Comparison of ENCODE assay signal across 14 cellular contexts in the genomic region with DNA sequence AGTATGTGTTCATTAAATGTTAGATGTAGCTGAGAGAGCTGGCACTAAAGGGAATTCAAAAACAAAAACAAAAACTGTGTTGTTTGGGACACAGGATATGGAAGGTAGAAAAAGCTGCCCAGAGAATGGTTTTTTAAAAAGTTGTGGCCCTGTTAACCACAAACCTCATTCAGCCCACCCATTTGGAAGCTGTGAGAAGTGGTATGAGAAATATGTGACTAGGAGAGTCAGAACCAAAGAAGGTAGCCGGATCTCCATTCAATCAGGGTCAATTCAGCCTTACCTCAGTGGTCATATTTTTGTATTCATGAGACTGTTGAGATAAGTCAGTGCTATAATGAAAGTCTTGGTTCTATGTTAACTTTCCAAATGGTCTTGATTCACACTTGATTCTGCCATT. TPM values are rescaled to one million over a fixed set of nuclear protein-coding genes. Genes with fewer than 3 reads are reported as not detected.
DNase-seq lines count a peak whose midpoint lies in the region; ATAC-seq, FAIRE-seq and TF ChIP-seq lines count a peak whose summit lies in the region.
"Had no signal": no experiment of that assay in that cellular context is flagged by ENCODE, and none has a peak within 500 bp of the region (broad histone marks: within the 10 kb centered on the region; RNA-seq: fewer than 3 reads in every experiment).

No MANE protein-coding gene starts in this region.

- BruUV-seq in GM12878 (replicated peaks; lab: Mats Ljungman, UMichigan): no TSS peak

- DNase-seq in activated CD8-positive, alpha-beta memory T cell treated with anti-CD3 and anti-CD28 coated beads, Interleukin-2, amount 10 ng/mL, durations not matched to agents 7 days and 5 days: peak; percentile 81
- DNase-seq in activated CD8-positive, alpha-beta memory T cell treated with anti-CD3 and anti-CD28 coated beads for 24 hours: no peak
- DNase-seq in GM12878 (ENCODE audit: low read depth, low spot score) (no peak), dedifferentiated amniotic fluid mesenchymal stem cell (ENCODE audit: extremely low spot score) (no peak)
- DNase-seq: DMS79; naive B cell; NCI-H2227 treated with DMSO at 0.1 percent for 48 hours; stimulated activated CD4-positive, alpha-beta T cell treated with anti-CD3 and anti-CD28 coated beads, Interleukin-15, amount 100 ng/mL, for 24 hours had no signal

- H3K27me3 ChIP-seq in GM12878 (replicated peaks in 1 of 2; ENCODE audit: control insufficient read depth in 2 of 2, insufficient read depth in 2 of 2, low read length in 1 of 2): no peaks in the 10 kb centered on the region

- RAD21 ChIA-PET in GM12878 (lab: Charles Lee; ENCODE audit: unreplicated experiment): interaction anchor here (0.6 to 3.7 kb wide), 11 partner anchors 12 to 170 kb away, joined by 3 to 31 read pairs (median 4); a partner anchor contains a TSS

- SMC1A ChIA-PET in GM12878 (lab: Charles Lee; ENCODE audit: uncharacterized antibody, unreplicated experiment): interaction anchor here (0.7 to 7.4 kb wide), 20 partner anchors 8 to 1253 kb away, joined by 3 to 81 read pairs (median 3); no protein-coding TSS in a partner anchor

- H3K27ac ChIP-seq in GM12878 (ENCODE audit: control insufficient read depth, insufficient read depth): no peak overlapping the region

- FAIRE-seq in GM12878 (lab: Jason Lieb, UNC): peak; percentile 44
- FAIRE-seq: A204.1 had no signal

- no peak overlapping the region for H2AFZ ChIP-seq in GM12878 (ENCODE audit: control insufficient read depth, low read depth, low read length)

- no peak for TF ChIP-seq POLR2A in GM12878 (IDR thresholded peaks at IDR 0.05; ENCODE audit: low read depth, low read length)

- peak; percentile 47 for ATAC-seq in activated CD8-positive, alpha-beta memory T cell treated with anti-CD3 and anti-CD28 coated beads, Interleukin-2, amount 10 ng/mL, durations not matched to agents 7 days and 5 days
- ATAC-seq in GM12878 (peak; percentile 69), HG03159 (IDR thresholded peaks at IDR 0.05; ENCODE audit: unreplicated experiment) (no peak), GM18519 (IDR thresholded peaks at IDR 0.05; ENCODE audit: low FRiP score, unreplicated experiment) (no peak)

- H3K4me1 ChIP-seq in GM12878 (ENCODE audit: control insufficient read depth, insufficient read depth, low read length): peaks cover 36% of the 10 kb centered on the region

- no peaks in the 10 kb centered on the region for H3K9me3 ChIP-seq in GM12878 (replicated peaks; ENCODE audit: control insufficient read depth, insufficient read depth, low read length)

- H3K27ac Mint-ChIP-seq in activated CD8-positive, alpha-beta memory T cell treated with anti-CD3 and anti-CD28 coated beads, Interleukin-2, amount 10 ng/mL, durations not matched to agents 7 days and 5 days: peak overlapping the region; percentile 92
- H3K27ac Mint-ChIP-seq in IgD-negative memory B cell: peak overlapping the region in 2 of 3 donors; percentile 61 to 64
- peak overlapping the region; percentile 29 for H3K27ac Mint-ChIP-seq in stimulated activated naive CD8-positive, alpha-beta T cell treated with anti-CD3 and anti-CD28 coated beads, Interleukin-15, Interleukin-2, amounts not matched to agents 100 ng/mL and 50 ng/mL, for 24 hours

- H3K36me3 Mint-ChIP-seq in activated CD8-positive, alpha-beta memory T cell treated with anti-CD3 and anti-CD28 coated beads, Interleukin-2, amount 10 ng/mL, durations not matched to agents 7 days and 5 days: peaks cover 22% of the 10 kb centered on the region
- peaks cover 11% of the 10 kb centered on the region for H3K36me3 Mint-ChIP-seq in IgD-negative memory B cell
- H3K36me3 Mint-ChIP-seq in stimulated activated naive CD8-positive, alpha-beta T cell treated with anti-CD3 and anti-CD28 coated beads, Interleukin-15, Interleukin-2, amounts not matched to agents 100 ng/mL and 50 ng/mL, for 24 hours (ENCODE audit: low read depth): peaks cover 10% of the 10 kb centered on the region

- CTCF ChIA-PET in activated CD8-positive, alpha-beta memory T cell treated with anti-CD3 and anti-CD28 coated beads, Interleukin-2, amount 10 ng/mL, durations not matched to agents 7 days and 5 days (lab: Charles Lee): interaction anchor here (0.7 to 2.9 kb wide), 5 partner anchors 9 to 170 kb away, joined by 3 to 9 read pairs (median 4); no protein-coding TSS in a partner anchor
- CTCF ChIA-PET in GM12878 (lab: Yijun Ruan, JAX): interaction anchor here (1.3 to 3.1 kb wide), 6 partner anchors 9 to 200 kb away, joined by 3 to 19 read pairs (median 6); a partner anchor contains a TSS

- H3K36me3 ChIP-seq in GM12878 (ENCODE audit: control insufficient read depth in 2 of 2, insufficient read depth in 2 of 2, low read length in 1 of 2): peaks cover 0 to 8% of the 10 kb centered on the region in 2 experiments; a peak in 1 of 4 replicates

- TF ChIP-seq RAD21 in GM12878 (IDR thresholded peaks at IDR 0.05; ENCODE audit: insufficient read depth, low read depth, low read length): no peak

- H3K4me2 ChIP-seq in GM12878 (ENCODE audit: control insufficient read depth, insufficient read depth): no peak overlapping the region

- H3K27me3 Mint-ChIP-seq in activated CD8-positive, alpha-beta memory T cell treated with anti-CD3 and anti-CD28 coated beads, Interleukin-2, amount 10 ng/mL, durations not matched to agents 7 days and 5 days: no peaks in the 10 kb centered on the region
- no peaks in the 10 kb centered on the region for H3K27me3 Mint-ChIP-seq in IgD-negative memory B cell
- H3K27me3 Mint-ChIP-seq in stimulated activated naive CD8-positive, alpha-beta T cell treated with anti-CD3 and anti-CD28 coated beads, Interleukin-15, Interleukin-2, amounts not matched to agents 100 ng/mL and 50 ng/mL, for 24 hours: no peaks in the 10 kb centered on the region
- H3K27me3 Mint-ChIP-seq: naive B cell had no signal

- H3K4me1 Mint-ChIP-seq in activated CD8-positive, alpha-beta memory T cell treated with anti-CD3 and anti-CD28 coated beads, Interleukin-2, amount 10 ng/mL, durations not matched to agents 7 days and 5 days: peaks cover 69% of the 10 kb centered on the region
- H3K4me1 Mint-ChIP-seq in IgD-negative memory B cell: peaks cover 40 to 51% (median 44%) of the 10 kb centered on the region in 3 donors
- H3K4me1 Mint-ChIP-seq in stimulated activated naive CD8-positive, alpha-beta T cell treated with anti-CD3 and anti-CD28 coated beads, Interleukin-15, Interleukin-2, amounts not matched to agents 100 ng/mL and 50 ng/mL, for 24 hours (ENCODE audit: low read depth): peaks cover 65% of the 10 kb centered on the region

- no peak overlapping the region for H3K9ac ChIP-seq in GM12878 (ENCODE audit: control insufficient read depth, insufficient read depth, low read length)

- intact Hi-C loops in GM12878 (cut with micrococcal nuclease; ENCODE audit: unreplicated experiment): loop anchor here (2.0 to 5.0 kb wide), 2 partner anchors 15 to 183 kb away; no protein-coding TSS in a partner anchor

- POLR2A ChIA-PET in GM12878 (lab: Charles Lee): interaction anchor here (0.6 to 3.0 kb wide), 7 partner anchors 9 to 105 kb away, joined by 3 to 14 read pairs (median 4); a partner anchor contains a TSS

- no peaks in the 10 kb centered on the region for H3K79me2 ChIP-seq in GM12878 (ENCODE audit: control insufficient read depth, insufficient read depth, low read length)

- in situ Hi-C loops in GM12878 (cut with MboI): no loop called here

- no peak for TF ChIP-seq CTCF in GM12878 (IDR thresholded peaks at IDR 0.05 in 2 of 3, conservative IDR thresholded peaks at IDR 0.05 in 1 of 3; ENCODE audit: control insufficient read depth in 2 of 3, extremely low read depth in 1 of 3, insufficient read depth in 1 of 3, low read depth in 3 of 3, low read length in 3 of 3)

- TF ChIP-seq EP300 in GM12878 (IDR thresholded peaks at IDR 0.05; ENCODE audit: borderline replicate concordance in 1 of 2, control insufficient read depth in 1 of 2, low read depth in 2 of 2, low read length in 2 of 2): peak in 1 of 2 experiments; percentile 76; a peak in 2 of 4 replicates

- 33% methylated on average over 1 of the region's 1 CpG for WGBS in GM12878 (ENCODE audit: insufficient coverage, insufficient replicate concordance, low lambda C conversion rate, missing lambda C conversion rate)

- no peaks in the 10 kb centered on the region for H3K9me3 Mint-ChIP-seq in activated CD8-positive, alpha-beta memory T cell treated with anti-CD3 and anti-CD28 coated beads, Interleukin-2, amount 10 ng/mL, durations not matched to agents 7 days and 5 days (ENCODE audit: low read depth)
- no peaks in the 10 kb centered on the region for H3K9me3 Mint-ChIP-seq in IgD-negative memory B cell
- no peaks in the 10 kb centered on the region for H3K9me3 Mint-ChIP-seq in stimulated activated naive CD8-positive, alpha-beta T cell treated with anti-CD3 and anti-CD28 coated beads, Interleukin-15, Interleukin-2, amounts not matched to agents 100 ng/mL and 50 ng/mL, for 24 hours
- H3K9me3 Mint-ChIP-seq: naive B cell had no signal

- peak overlapping the region; percentile 30 for H3K4me3 Mint-ChIP-seq in activated CD8-positive, alpha-beta memory T cell treated with anti-CD3 and anti-CD28 coated beads, Interleukin-2, amount 10 ng/mL, durations not matched to agents 7 days and 5 days
- peak overlapping the region in 1 of 4 donors; percentile 76 for H3K4me3 Mint-ChIP-seq in IgD-negative memory B cell
- H3K4me3 Mint-ChIP-seq in stimulated activated naive CD8-positive, alpha-beta T cell treated with anti-CD3 and anti-CD28 coated beads, Interleukin-15, Interleukin-2, amounts not matched to agents 100 ng/mL and 50 ng/mL, for 24 hours: peak overlapping the region; percentile 38

- H4K20me1 ChIP-seq in GM12878 (ENCODE audit: control insufficient read depth, insufficient read depth): no peaks in the 10 kb centered on the region

- H3K4me3 ChIP-seq in GM12878: no peak overlapping the region
- H3K4me3 ChIP-seq: coronary artery had no signal

RNA-seq across cellular contexts. Expression of a gene that starts 29.8 kb away (rescaled TPM):
- 100 to 1,000 TPM; 210 to 287 TPM for total RNA-seq in activated CD8-positive, alpha-beta memory T cell treated with anti-CD3 and anti-CD28 coated beads, Interleukin-2, amount 10 ng/mL, durations not matched to agents 7 days and 5 days
- polyA plus RNA-seq in IgD-negative memory B cell (158 TPM), GM12878 (2011; rRNA removed) (77.7 and 118 TPM in 2 replicates), GM12878 (2014; fragmentation: Illumina TruSeq; extraction: Trizol) (120 and 220 TPM in 2 replicates), GM12878 (2014; fragmentation: Nextera tagmentation; extraction: Ambion mirVana) (100 to 1,000 TPM; 189 to 199 TPM), GM12878 (2014; rRNA removed) (354 and 488 TPM in 2 replicates), GM12878 (2016; fragmentation: Nextera tagmentation; extraction: Ambion mirVana) (100 to 1,000 TPM; 431 to 439 TPM)
- 31.8 and 34.6 TPM in 2 replicates for total RNA-seq in GM12878 (2013; cell fraction: nucleolus; rRNA removed)
- total RNA-seq in GM12878 (2014; rRNA removed) (219 and 337 TPM in 2 replicates), GM12878 (2014; rRNA removed; fragmentation: Illumina TruSeq; extraction: Trizol) (191 and 217 TPM in 2 replicates), GM12878 (2021) (140 and 142 TPM in 2 replicates)
- polyA plus RNA-seq in GM12878 (2011; ENCODE audit: low read depth): 50.2 TPM
- polyA plus RNA-seq in GM12878 (2011; cell fraction: cytosol; rRNA removed): 54.1 and 73.7 TPM in 2 replicates
- 26.5 and 55.8 TPM in 2 replicates for polyA plus RNA-seq in GM12878 (2011; cell fraction: nucleus; rRNA removed)
- polyA plus RNA-seq in GM12878 (2012): 93.7 and 110 TPM in 2 replicates
- polyA minus RNA-seq in GM12878 (2011; rRNA and poly(A)+ RNA removed): 12.0 and 30.3 TPM in 2 replicates
- 12.6 and 14.0 TPM in 2 replicates for polyA minus RNA-seq in GM12878 (2011; cell fraction: cytosol; rRNA and poly(A)+ RNA removed)
- 21.4 and 31.9 TPM in 2 replicates for polyA minus RNA-seq in GM12878 (2011; cell fraction: nucleus; rRNA and poly(A)+ RNA removed)

RNA-seq across cellular contexts. Expression of a gene that starts 53.2 kb away (rescaled TPM):
- total RNA-seq in activated CD8-positive, alpha-beta memory T cell treated with anti-CD3 and anti-CD28 coated beads, Interleukin-2, amount 10 ng/mL, durations not matched to agents 7 days and 5 days: 10 to 100 TPM; 33.5 to 40.4 TPM
- 43.4 TPM for polyA plus RNA-seq in IgD-negative memory B cell
- 31.6 and 35.9 TPM in 2 replicates for total RNA-seq in GM12878 (2013; cell fraction: nucleolus; rRNA removed)
- total RNA-seq in GM12878 (2014; rRNA removed): 35.7 and 37.9 TPM in 2 replicates
- total RNA-seq in GM12878 (2014; rRNA removed; fragmentation: Illumina TruSeq; extraction: Trizol): 28.2 and 31.1 TPM in 2 replicates
- 37.0 and 40.6 TPM in 2 replicates for total RNA-seq in GM12878 (2021)
- 22.3 TPM for polyA plus RNA-seq in GM12878 (2011; ENCODE audit: low read depth)
- polyA plus RNA-seq in GM12878 (2011; rRNA removed): 57.6 and 70.6 TPM in 2 replicates
- polyA plus RNA-seq in GM12878 (2011; cell fraction: cytosol; rRNA removed): 31.5 and 37.1 TPM in 2 replicates
- polyA plus RNA-seq in GM12878 (2011; cell fraction: nucleus; rRNA removed): 24.7 and 31.1 TPM in 2 replicates
- polyA plus RNA-seq in GM12878 (2012): 26.7 and 29.7 TPM in 2 replicates
- polyA plus RNA-seq in GM12878 (2014; fragmentation: Illumina TruSeq; extraction: Trizol): 39.8 and 40.5 TPM in 2 replicates
- 100 to 1,000 TPM; 223 to 224 TPM for polyA plus RNA-seq in GM12878 (2014; fragmentation: Nextera tagmentation; extraction: Ambion mirVana)
- polyA plus RNA-seq in GM12878 (2014; rRNA removed): 37.7 and 43.2 TPM in 2 replicates
- 100 to 1,000 TPM; 112 to 122 TPM for polyA plus RNA-seq in GM12878 (2016; fragmentation: Nextera tagmentation; extraction: Ambion mirVana)
- polyA minus RNA-seq in GM12878 (2011; rRNA and poly(A)+ RNA removed): 15.9 and 17.7 TPM in 2 replicates
- 5.8 and 6.0 TPM in 2 replicates for polyA minus RNA-seq in GM12878 (2011; cell fraction: cytosol; rRNA and poly(A)+ RNA removed)
- polyA minus RNA-seq in GM12878 (2011; cell fraction: nucleus; rRNA and poly(A)+ RNA removed): 7.7 and 12.0 TPM in 2 replicates

Comparison
In these comparisons a context has a peak if more than half of its experiments do, and no peak if none do; other contexts are left out.
1. ATAC-seq: peak in activated CD8-positive, alpha-beta memory T cell treated with anti-CD3 and anti-CD28 coated beads, Interleukin-2, amount 10 ng/mL, durations not matched to agents 7 days and 5 days (single experiment) and GM12878 (single experiment); none in HG03159 (single experiment) and GM18519 (single experiment).
2. H3K27ac Mint-ChIP-seq: peak in every context shown above with its lines; median percentile 92 in activated CD8-positive, alpha-beta memory T cell treated with anti-CD3 and anti-CD28 coated beads, Interleukin-2, amount 10 ng/mL, durations not matched to agents 7 days and 5 days; 62 in IgD-negative memory B cell; 29 in stimulated activated naive CD8-positive, alpha-beta T cell treated with anti-CD3 and anti-CD28 coated beads, Interleukin-15, Interleukin-2, amounts not matched to agents 100 ng/mL and 50 ng/mL, for 24 hours.